Comparison of ENCODE assay signal across 23 cellular contexts in genomic region chr2:9156483-9156882, GRCh38. TPM values are rescaled to one million over a fixed set of nuclear protein-coding genes. Genes with fewer than 3 reads are reported as not detected.
"Had no signal": no experiment of that assay in that cellular context is flagged by ENCODE, and none has a peak within 500 bp of the region (broad histone marks: within the 10 kb centered on the region; RNA-seq: fewer than 3 reads in every experiment).

No MANE protein-coding gene starts in this region.

- FAIRE-seq: colon, islet of Langerhans had no signal

- H2AFZ ChIP-seq: hepatocyte had no signal

- H3K36me3 ChIP-seq: gastroesophageal sphincter, heart left ventricle, left lung, suprapubic skin had no signal

- ATAC-seq: esophagus mucosa; gastroesophageal sphincter; heart left ventricle; left cardiac atrium; left lung; naive thymus-derived CD8-positive, alpha-beta T cell; psoas muscle; right cardiac atrium; stimulated activated naive CD8-positive, alpha-beta T cell treated with anti-CD3 and anti-CD28 coated beads, Interleukin-15, amount 100 ng/mL, for 72 hours had no signal

- DNase-seq: dorsolateral prefrontal cortex; effector CD4-positive, alpha-beta T cell; foreskin fibroblast; heart left ventricle; left cardiac atrium; left lung; naive thymus-derived CD8-positive, alpha-beta T cell; nephron progenitor cell; nucleus accumbens; psoas muscle; right cardiac atrium; stimulated activated CD4-positive, alpha-beta T cell treated with anti-CD3 and anti-CD28 coated beads, Interleukin-15, amount 100 ng/mL, for 24 hours; stimulated activated CD4-positive, alpha-beta T cell treated with anti-CD3 and anti-CD28 coated beads, Interleukin-2, amount 100 ng/mL, for 48 hours; stimulated activated naive CD4-positive, alpha-beta T cell; stimulated activated naive CD8-positive, alpha-beta T cell treated with anti-CD3 and anti-CD28 coated beads, Interleukin-15, amount 100 ng/mL, for 72 hours; trophoblast cell had no signal

- H3K4me2 ChIP-seq: hepatocyte had no signal

- H3K4me3 ChIP-seq: dorsolateral prefrontal cortex, gastroesophageal sphincter, heart left ventricle, hepatocyte, left lung, psoas muscle, skin epidermis, suprapubic skin had no signal

- H3K4me1 ChIP-seq: psoas muscle had no signal

- H3K27me3 ChIP-seq: dorsolateral prefrontal cortex, gastroesophageal sphincter, heart left ventricle, hepatocyte, left lung, suprapubic skin had no signal

- H3K9me3 ChIP-seq: gastroesophageal sphincter, left lung, psoas muscle, suprapubic skin had no signal

- H3K27ac ChIP-seq: dorsolateral prefrontal cortex, gastroesophageal sphincter, heart left ventricle, hepatocyte, left lung, psoas muscle, skin epidermis, suprapubic skin had no signal

RNA-seq across cellular contexts. Expression of gene ASAP2, which starts 50.1 kb away (rescaled TPM):
- total RNA-seq: naive thymus-derived CD8-positive, alpha-beta T cell had no signal
- polyA plus RNA-seq: naive thymus-derived CD8-positive, alpha-beta T cell had no signal
